1 cellular context compared by ENCODE assay signal in the genomic region with DNA sequence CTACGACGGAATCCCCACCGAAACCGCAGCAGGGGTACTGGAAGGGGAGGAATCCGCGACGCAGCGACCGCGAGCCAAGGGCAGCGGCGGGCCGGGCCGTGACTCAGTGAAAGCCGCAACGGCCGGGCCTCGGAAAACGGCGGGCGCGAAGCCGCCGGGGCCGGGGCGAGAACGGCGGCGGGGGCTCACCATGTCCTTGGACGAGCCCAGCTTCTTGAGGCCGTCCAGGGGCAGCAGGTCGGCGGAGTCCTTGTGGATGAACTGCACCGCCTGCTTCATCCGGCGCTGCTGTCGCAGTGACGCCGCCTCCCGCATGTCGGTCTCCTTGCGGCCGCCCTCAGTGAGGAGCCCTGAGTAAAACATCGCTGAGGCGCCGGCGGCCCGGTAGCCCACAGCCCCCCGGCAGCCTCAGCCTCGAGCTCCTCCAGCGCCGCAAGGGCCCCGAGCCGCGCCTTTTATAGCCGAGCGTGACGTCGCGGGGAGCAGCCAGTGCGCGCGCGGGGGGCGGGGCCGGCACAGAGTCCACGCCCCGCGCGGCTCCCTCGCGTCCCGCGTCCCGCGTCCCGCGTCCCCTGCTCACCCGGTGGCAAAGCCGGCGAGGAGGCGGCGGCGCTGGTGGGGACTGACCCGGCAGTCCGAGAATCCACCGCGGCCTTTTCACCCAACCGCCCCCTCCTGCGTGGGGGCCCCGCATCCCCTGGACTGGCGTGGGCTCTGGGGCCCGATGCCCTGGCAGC.
A peak's percentile ranks its signal among the peaks of the same experiment; 100 is the strongest.
TF ChIP-seq lines count a peak whose summit lies in the region.

TSS of gene NRIP3 (minus strand) at position 429 of the 737 bp plus-strand sequence. CDS start at position 363, 66 bp downstream.

TF ChIP-seq in HepG2, 621 proteins besides CTCF, POLR2A, EP300 and RAD21 (continued from another document and continues in another):
- TF ChIP-seq PRDM15 (CRISPR knock-in tag; IDR thresholded peaks at IDR 0.05): peak; percentile 78
- TF ChIP-seq YEATS4 (CRISPR knock-in tag; IDR thresholded peaks at IDR 0.05; ENCODE audit: borderline replicate concordance): peak; percentile 43; the same call in 1 of the 2 replicates
- TF ChIP-seq, protein P1, sequence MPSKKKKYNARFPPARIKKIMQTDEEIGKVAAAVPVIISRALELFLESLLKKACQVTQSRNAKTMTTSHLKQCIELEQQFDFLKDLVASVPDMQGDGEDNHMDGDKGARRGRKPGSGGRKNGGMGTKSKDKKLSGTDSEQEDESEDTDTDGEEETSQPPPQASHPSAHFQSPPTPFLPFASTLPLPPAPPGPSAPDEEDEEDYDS (CRISPR knock-in tag; IDR thresholded peaks at IDR 0.05): no peak
- no peak for TF ChIP-seq PCBP1 (IDR thresholded peaks at IDR 0.05; ENCODE audit: borderline replicate concordance, low read depth, low read length)
- TF ChIP-seq ZNF777 (CRISPR knock-in tag; IDR thresholded peaks at IDR 0.05): peak; percentile 30; the same call in 1 of the 2 replicates
- TF ChIP-seq HNRNPLL (IDR thresholded peaks at IDR 0.05; ENCODE audit: low read depth, low read length, poor library complexity, severe bottlenecking): no peak
- no peak for TF ChIP-seq ZNF749 (CRISPR knock-in tag; IDR thresholded peaks at IDR 0.05; ENCODE audit: borderline replicate concordance)
- no peak for TF ChIP-seq ISX (CRISPR knock-in tag; conservative IDR thresholded peaks at IDR 0.05)
- 0 out of 2 replicates have a peak, but pooled peaks have one; percentile 54 for TF ChIP-seq ZNF234 (CRISPR knock-in tag; conservative IDR thresholded peaks at IDR 0.05)
- TF ChIP-seq ZNF776 (CRISPR knock-in tag; IDR thresholded peaks at IDR 0.05): 0 out of 2 replicates have a peak, but pooled peaks have one; percentile 29
- no peak for TF ChIP-seq GTF3A (CRISPR knock-in tag; conservative IDR thresholded peaks at IDR 0.05)
- TF ChIP-seq ZNF20 (CRISPR knock-in tag; IDR thresholded peaks at IDR 0.05): no peak
- no peak for TF ChIP-seq ZMYM3 (CRISPR knock-in tag; IDR thresholded peaks at IDR 0.05)
- no peak for TF ChIP-seq NKX3-1 (CRISPR knock-in tag; IDR thresholded peaks at IDR 0.05)
- TF ChIP-seq MEIS2 (CRISPR knock-in tag; IDR thresholded peaks at IDR 0.05): peak; percentile 42
- no peak for TF ChIP-seq HIC2 (CRISPR knock-in tag; IDR thresholded peaks at IDR 0.05; ENCODE audit: low read depth)
- 0 out of 2 replicates have a peak, but pooled peaks have one; percentile 27 for TF ChIP-seq ZNF225 (CRISPR knock-in tag; IDR thresholded peaks at IDR 0.05)
- TF ChIP-seq, protein P2, sequence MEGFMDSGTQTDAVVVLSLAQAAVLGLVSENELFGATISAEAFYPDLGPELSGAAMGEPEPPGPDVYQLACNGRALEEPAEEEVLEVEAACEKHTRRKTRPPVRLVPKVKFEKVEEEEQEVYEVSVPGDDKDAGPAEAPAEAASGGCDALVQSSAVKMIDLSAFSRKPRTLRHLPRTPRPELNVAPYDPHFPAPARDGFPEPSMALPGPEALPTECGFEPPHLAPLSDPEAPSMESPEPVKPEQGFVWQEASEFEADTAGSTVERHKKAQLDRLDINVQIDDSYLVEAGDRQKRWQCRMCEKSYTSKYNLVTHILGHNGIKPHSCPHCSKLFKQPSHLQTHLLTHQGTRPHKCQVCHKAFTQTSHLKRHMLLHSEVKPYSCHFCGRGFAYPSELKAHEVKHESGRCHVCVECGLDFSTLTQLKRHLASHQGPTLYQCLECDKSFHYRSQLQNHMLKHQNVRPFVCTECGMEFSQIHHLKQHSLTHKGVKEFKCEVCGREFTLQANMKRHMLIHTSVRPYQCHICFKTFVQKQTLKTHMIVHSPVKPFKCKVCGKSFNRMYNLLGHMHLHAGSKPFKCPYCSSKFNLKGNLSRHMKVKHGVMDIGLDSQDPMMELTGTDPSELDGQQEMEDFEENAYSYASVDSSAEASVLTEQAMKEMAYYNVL (CRISPR knock-in tag; IDR thresholded peaks at IDR 0.05; ENCODE audit: borderline replicate concordance): 0 out of 2 replicates have a peak, but pooled peaks have one; percentile 18
- TF ChIP-seq HOXA7 (CRISPR knock-in tag; IDR thresholded peaks at IDR 0.05): no peak
- TF ChIP-seq POLR2G (IDR thresholded peaks at IDR 0.05; ENCODE audit: low read depth, low read length): no peak
- TF ChIP-seq ZBTB39 (CRISPR knock-in tag; IDR thresholded peaks at IDR 0.05): no peak
- no peak for TF ChIP-seq RARA (CRISPR knock-in tag; IDR thresholded peaks at IDR 0.05)
- TF ChIP-seq ZNF670 (CRISPR knock-in tag; IDR thresholded peaks at IDR 0.05; ENCODE audit: borderline replicate concordance): no peak
- TF ChIP-seq EZH2 (conservative IDR thresholded peaks at IDR 0.05; ENCODE audit: low read depth, low read length): 0 out of 2 replicates have a peak, but pooled peaks have one; percentile 72
- TF ChIP-seq SMC3 (IDR thresholded peaks at IDR 0.05; ENCODE audit: low read length): no peak
- TF ChIP-seq MXD1 (CRISPR knock-in tag; IDR thresholded peaks at IDR 0.05): no peak
- no peak for TF ChIP-seq ZNF839 (CRISPR knock-in tag; IDR thresholded peaks at IDR 0.05; ENCODE audit: borderline replicate concordance)
- TF ChIP-seq, protein P3, sequence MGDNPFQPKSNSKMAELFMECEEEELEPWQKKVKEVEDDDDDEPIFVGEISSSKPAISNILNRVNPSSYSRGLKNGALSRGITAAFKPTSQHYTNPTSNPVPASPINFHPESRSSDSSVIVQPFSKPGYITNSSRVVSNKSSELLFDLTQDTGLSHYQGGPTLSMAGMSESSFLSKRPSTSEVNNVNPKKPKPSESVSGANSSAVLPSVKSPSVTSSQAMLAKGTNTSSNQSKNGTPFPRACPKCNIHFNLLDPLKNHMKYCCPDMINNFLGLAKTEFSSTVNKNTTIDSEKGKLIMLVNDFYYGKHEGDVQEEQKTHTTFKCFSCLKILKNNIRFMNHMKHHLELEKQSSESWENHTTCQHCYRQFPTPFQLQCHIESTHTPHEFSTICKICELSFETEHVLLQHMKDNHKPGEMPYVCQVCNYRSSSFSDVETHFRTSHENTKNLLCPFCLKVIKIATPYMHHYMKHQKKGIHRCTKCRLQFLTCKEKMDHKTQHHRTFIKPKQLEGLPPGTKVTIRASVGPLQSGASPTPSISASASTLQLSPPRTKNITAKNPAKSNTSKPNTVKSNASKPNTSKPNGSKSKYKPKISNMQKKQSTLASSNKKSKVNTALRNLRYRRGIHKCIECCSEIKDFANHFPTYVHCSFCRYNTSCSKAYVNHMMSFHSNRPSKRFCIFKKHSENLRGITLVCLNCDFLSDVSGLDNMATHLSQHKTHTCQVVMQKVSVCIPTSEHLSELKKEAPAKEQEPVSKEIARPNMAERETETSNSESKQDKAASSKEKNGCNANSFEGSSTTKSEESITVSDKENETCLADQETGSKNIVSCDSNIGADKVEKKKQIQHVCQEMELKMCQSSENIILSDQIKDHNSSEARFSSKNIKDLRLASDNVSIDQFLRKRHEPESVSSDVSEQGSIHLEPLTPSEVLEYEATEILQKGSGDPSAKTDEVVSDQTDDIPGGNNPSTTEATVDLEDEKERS (CRISPR knock-in tag; IDR thresholded peaks at IDR 0.05): no peak
- TF ChIP-seq SMAD3 (CRISPR knock-in tag; IDR thresholded peaks at IDR 0.05): no peak
- TF ChIP-seq RBFOX2 (IDR thresholded peaks at IDR 0.05; ENCODE audit: low read depth, low read length): 0 out of 2 replicates have a peak, but pooled peaks have one; percentile 30
- TF ChIP-seq MTERF4 (CRISPR knock-in tag; IDR thresholded peaks at IDR 0.05): peak; percentile 27; the same call in 1 of the 2 replicates
- peak; percentile 55; the same call in 1 of the 2 replicates for TF ChIP-seq MTA1 (CRISPR knock-in tag; IDR thresholded peaks at IDR 0.05; ENCODE audit: borderline replicate concordance)
- peak; percentile 53 for TF ChIP-seq MAX (IDR thresholded peaks at IDR 0.05)
- TF ChIP-seq RBM39 (IDR thresholded peaks at IDR 0.05; ENCODE audit: low read depth, low read length, poor library complexity, severe bottlenecking): no peak
- TF ChIP-seq ZNF577 (CRISPR knock-in tag; IDR thresholded peaks at IDR 0.05; ENCODE audit: borderline replicate concordance, low read depth): no peak
- peak; percentile 55; the same call in 1 of the 2 replicates for TF ChIP-seq HOXA3 (CRISPR knock-in tag; IDR thresholded peaks at IDR 0.05)
